In the genomic region with DNA sequence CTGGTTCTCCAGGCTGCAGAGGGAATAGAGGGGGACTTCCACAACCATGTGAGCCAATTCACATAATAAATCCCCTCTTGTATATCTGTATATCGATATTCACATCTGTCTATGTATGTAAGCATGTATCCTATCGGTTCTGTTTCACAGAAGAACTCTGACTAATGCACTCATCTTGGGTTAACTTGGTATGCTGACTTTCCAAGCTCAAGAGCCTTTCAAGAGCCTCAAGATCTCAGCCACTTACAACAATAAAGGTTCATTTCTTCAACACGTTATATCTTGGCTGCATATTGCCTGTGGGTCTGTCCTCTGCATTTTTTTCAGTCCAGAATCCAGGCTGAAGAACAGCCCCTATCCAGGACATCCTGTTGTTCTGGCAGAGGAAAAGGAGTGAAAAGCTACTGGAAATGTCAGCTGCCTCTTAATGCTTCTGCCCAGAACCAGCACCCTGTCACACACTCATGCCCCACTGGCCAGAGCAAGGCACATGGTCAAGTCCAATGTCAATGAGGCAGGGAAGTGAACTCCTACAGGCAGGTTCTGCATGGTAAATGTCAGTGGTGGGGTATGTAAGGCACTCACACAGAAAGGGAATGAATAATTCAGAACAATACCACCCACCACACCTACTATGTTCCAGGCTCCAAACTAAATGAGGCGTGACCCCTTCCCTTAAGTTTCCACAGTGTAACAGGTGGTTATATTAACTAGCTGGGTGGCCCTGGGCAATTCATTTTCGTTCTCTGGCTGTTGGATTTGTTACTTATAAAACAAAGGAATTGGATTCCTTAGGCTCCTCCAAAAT, we compare ENCODE assay signal across 13 cellular contexts.
"Had no signal": no experiment of that assay in that cellular context is flagged by ENCODE, and none has a peak within 500 bp of the region (broad histone marks: within the 10 kb centered on the region; RNA-seq: fewer than 3 reads in every experiment).

No MANE protein-coding gene starts in this region.

- H3K27ac ChIP-seq: colonic mucosa, epithelial cell of prostate, parathyroid adenoma, SK-N-MC, transverse colon had no signal

- ATAC-seq: stimulated activated memory B cell treated with anti-CD40 and anti-IgM and Interleukin-4, amounts not matched to agents 10 μg/mL and 1 μg/mL and 100 μg/mL, for 72 hours had no signal

- DNase-seq: activated CD4-positive, alpha-beta T cell treated with anti-CD3 and anti-CD28 coated beads for 48 hours; activated naive CD4-positive, alpha-beta T cell; caudate nucleus; colonic mucosa; effector CD4-positive, alpha-beta T cell; hippocampal formation; mesendoderm; small intestine; transverse colon had no signal

- H3K27me3 ChIP-seq: colonic mucosa, transverse colon had no signal

- H3K4me3 ChIP-seq: colonic mucosa, SK-N-MC, transverse colon had no signal

- H3K9me3 ChIP-seq: colonic mucosa, transverse colon had no signal

- H3K4me1 ChIP-seq: colonic mucosa, parathyroid adenoma, transverse colon had no signal

- H3K36me3 ChIP-seq: colonic mucosa, transverse colon had no signal
